Comparison of ENCODE assay signal across 11 cellular contexts in the genomic region with DNA sequence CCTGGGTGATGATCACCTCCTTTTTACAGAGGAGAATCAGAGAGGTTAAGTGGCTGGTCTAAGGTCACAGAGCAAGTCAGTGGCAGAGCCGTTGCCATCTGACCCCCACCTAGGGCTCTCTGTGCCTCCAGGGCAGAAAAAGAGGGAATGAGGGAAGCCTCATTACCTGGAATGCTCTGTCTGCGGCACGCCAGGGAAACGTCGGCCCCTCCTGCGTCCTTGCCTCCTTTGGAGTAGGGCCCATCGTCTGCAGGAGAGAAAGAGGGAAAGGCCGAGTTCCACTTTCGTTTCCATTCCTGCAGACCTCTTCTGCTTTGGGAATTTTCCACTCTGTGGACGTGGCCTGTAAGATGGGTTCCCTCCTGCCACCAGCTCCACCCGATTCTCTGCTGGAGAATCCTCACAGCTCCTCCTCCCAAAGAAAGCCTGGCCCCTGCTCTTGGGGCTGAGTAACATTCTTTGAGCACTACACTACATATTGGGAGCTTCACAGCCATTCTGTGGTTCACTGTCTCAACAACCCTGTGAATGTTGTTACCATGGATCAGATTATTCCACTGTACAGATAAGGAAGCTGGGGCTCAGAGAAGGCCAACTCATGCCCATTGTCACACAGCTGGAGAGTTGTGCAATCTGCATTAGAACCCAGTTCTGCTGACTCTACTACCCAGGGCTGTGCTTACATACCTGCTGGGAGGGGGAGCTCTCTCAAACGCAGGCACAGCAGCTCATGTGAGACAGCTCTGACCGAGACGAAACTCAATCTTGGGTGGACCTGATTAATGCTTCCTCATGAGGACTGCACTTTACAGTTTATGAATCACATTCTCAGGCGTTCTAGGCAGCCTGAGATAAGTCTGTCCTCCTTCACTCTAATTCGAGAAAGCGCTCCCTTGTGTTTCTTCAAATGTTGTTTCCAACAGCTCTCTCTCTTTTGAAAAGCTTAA. TPM values are rescaled to one million over a fixed set of nuclear protein-coding genes. Genes with fewer than 3 reads are reported as not detected.
DNase-seq lines count a peak whose midpoint lies in the region; ATAC-seq, FAIRE-seq and TF ChIP-seq lines count a peak whose summit lies in the region.
"Had no signal": no experiment of that assay in that cellular context is flagged by ENCODE, and none has a peak within 500 bp of the region (broad histone marks: within the 10 kb centered on the region; RNA-seq: fewer than 3 reads in every experiment).

No MANE protein-coding gene starts in this region.

- H3K9me2 ChIP-seq in PC-3 (replicated peaks; ENCODE audit: low read length): no peaks in the 10 kb centered on the region
- no peaks in the 10 kb centered on the region for H3K9me2 ChIP-seq in Karpas-422 (replicated peaks; ENCODE audit: insufficient read depth, low read length)

- H3F3A ChIP-seq in PC-3 (ENCODE audit: low read length, unreplicated experiment): no peaks in the 10 kb centered on the region

- POLR2A ChIA-PET in PC-3 (lab: Charles Lee; ENCODE audit: unreplicated experiment): no interaction called here

- H3K4me3 ChIP-seq in PC-3 (ENCODE audit: low read length) (no peak overlapping the region), fibroblast of villous mesenchyme (ENCODE audit: low read depth, low read length) (peak overlapping the region; percentile 48), rectal smooth muscle tissue (ENCODE audit: low read length) (peak overlapping the region; percentile 52), Karpas-422 (ENCODE audit: low read length) (no peak overlapping the region)
- H3K4me3 ChIP-seq: pancreas had no signal

- TF ChIP-seq CTCF in PC-3 (conservative IDR thresholded peaks at IDR 0.05; ENCODE audit: low read depth, low read length): no peak
- no peak for TF ChIP-seq CTCF in fibroblast of villous mesenchyme (IDR thresholded peaks at IDR 0.05; ENCODE audit: insufficient read depth, low read depth, low read length)

- BruUV-seq in PC-3 (replicated peaks; lab: Mats Ljungman, UMichigan): no TSS peak

- no peaks in the 10 kb centered on the region for H3K9me3 ChIP-seq in PC-3 (ENCODE audit: low read length)
- no peaks in the 10 kb centered on the region for H3K9me3 ChIP-seq in Karpas-422 (ENCODE audit: low read length)
- H3K9me3 ChIP-seq: pancreas had no signal

- H3K27me3 ChIP-seq in PC-3 (ENCODE audit: low read length): peaks cover 13% of the 10 kb centered on the region
- no peaks in the 10 kb centered on the region for H3K27me3 ChIP-seq in rectal smooth muscle tissue (ENCODE audit: control insufficient read depth, insufficient read depth, low read length)
- no peaks in the 10 kb centered on the region for H3K27me3 ChIP-seq in Karpas-422 (ENCODE audit: low read length)
- H3K27me3 ChIP-seq: pancreas had no signal

- H2AFZ ChIP-seq in PC-3 (ENCODE audit: low read length): 0 out of 2 replicates have a peak overlapping the region, but pooled peaks have one; percentile 25
- no peak overlapping the region for H2AFZ ChIP-seq in Karpas-422 (ENCODE audit: low read length)

- no peak overlapping the region for H3K27ac ChIP-seq in PC-3 (ENCODE audit: low read length)
- peak overlapping the region; percentile 59 for H3K27ac ChIP-seq in rectal smooth muscle tissue (ENCODE audit: low read depth, low read length)
- no peak overlapping the region for H3K27ac ChIP-seq in Karpas-422 (ENCODE audit: low read length)
- H3K27ac ChIP-seq: pancreas had no signal

- H3K4me2 ChIP-seq in PC-3 (ENCODE audit: low read length) (no peak overlapping the region), Karpas-422 (ENCODE audit: low read depth, low read length, poor library complexity, severe bottlenecking) (no peak overlapping the region)

- H3K36me3 ChIP-seq in PC-3 (ENCODE audit: low read depth, low read length) (no peaks in the 10 kb centered on the region), rectal smooth muscle tissue (ENCODE audit: control insufficient read depth, insufficient read depth, low read length) (no peaks in the 10 kb centered on the region), Karpas-422 (ENCODE audit: insufficient read depth, low read length) (no peaks in the 10 kb centered on the region)
- H3K36me3 ChIP-seq: pancreas had no signal

- no peaks in the 10 kb centered on the region; the same call in 1 of the 2 replicates for H3K4me1 ChIP-seq in PC-3 (ENCODE audit: insufficient read depth, low read length)
- H3K4me1 ChIP-seq in rectal smooth muscle tissue (ENCODE audit: control insufficient read depth, insufficient read depth, low read length): peaks cover 5% of the 10 kb centered on the region
- no peaks in the 10 kb centered on the region for H3K4me1 ChIP-seq in Karpas-422 (ENCODE audit: low read length)
- H3K4me1 ChIP-seq: pancreas had no signal

- intact Hi-C loops in PC-3 (cut with micrococcal nuclease): no loop called here

- H3K79me2 ChIP-seq in PC-3 (ENCODE audit: low read length) (no peaks in the 10 kb centered on the region), Karpas-422 (ENCODE audit: low read length) (no peaks in the 10 kb centered on the region)

- no peaks in the 10 kb centered on the region for H4K20me1 ChIP-seq in PC-3 (ENCODE audit: low read length)
- peaks cover 4% of the 10 kb centered on the region; the same call in 1 of the 2 replicates for H4K20me1 ChIP-seq in Karpas-422 (ENCODE audit: insufficient read depth, low read depth, low read length)

- CTCF ChIA-PET in PC-3 (lab: Charles Lee): interaction anchor here (0.6 to 0.7 kb wide), 2 partner anchors 1173 to 1703 kb away, joined by 3 to 4 read pairs; no protein-coding TSS in a partner anchor

- ATAC-seq in PC-3 (peak; percentile 61), GM21619 (IDR thresholded peaks at IDR 0.05; ENCODE audit: unreplicated experiment) (no peak), HG02588 (IDR thresholded peaks at IDR 0.05; ENCODE audit: unreplicated experiment) (no peak)

- DNase-seq in EH (ENCODE audit: low read depth) (peak; percentile 82), PC-3 (peak; percentile 25), fibroblast of villous mesenchyme (ENCODE audit: low read depth) (peak; percentile 89), Karpas-422 (no peak), HTR-8/SVneo (ENCODE audit: insufficient read length, low spot score) (no peak)
- DNase-seq: NK-92 treated with Interleukin-12 subunit alpha and Interleukin-12 subunit beta, amount 100 ng/mL, for 24 hours had no signal

- H3K9ac ChIP-seq in PC-3 (ENCODE audit: low read length): no peak overlapping the region
- no peak overlapping the region for H3K9ac ChIP-seq in rectal smooth muscle tissue (ENCODE audit: low read length)
- no peak overlapping the region for H3K9ac ChIP-seq in Karpas-422 (ENCODE audit: low read length)

- FAIRE-seq in HTR-8/SVneo (lab: Jason Lieb, UNC): no peak
- FAIRE-seq: pancreas had no signal

RNA-seq across cellular contexts. Expression of a gene that starts 14.2 kb away (rescaled TPM):
- 0.29 and 0.36 TPM in 2 replicates for total RNA-seq in PC-3 (2014; rRNA removed)
- total RNA-seq in fibroblast of villous mesenchyme: 0.64 and 1.7 TPM in 2 replicates
- total RNA-seq in Karpas-422 (2014; rRNA removed; shearing (Covaris generic); ENCODE audit: low replicate concordance): not detected in 2 replicates
- total RNA-seq: LHCN-M2 had no signal

Comparison
In these comparisons a context has a peak if more than half of its experiments do, and no peak if none do; other contexts are left out.
1. DNase-seq: peak in EH (single experiment), PC-3 (single experiment) and fibroblast of villous mesenchyme (single experiment); none in Karpas-422 (single experiment) and HTR-8/SVneo (single experiment).
2. H3K4me3 ChIP-seq: peak in fibroblast of villous mesenchyme (single experiment) and rectal smooth muscle tissue (single experiment); none in PC-3 (single experiment) and Karpas-422 (single experiment).